Comparison of ENCODE assay signal across 1 cellular context in the genomic region with DNA sequence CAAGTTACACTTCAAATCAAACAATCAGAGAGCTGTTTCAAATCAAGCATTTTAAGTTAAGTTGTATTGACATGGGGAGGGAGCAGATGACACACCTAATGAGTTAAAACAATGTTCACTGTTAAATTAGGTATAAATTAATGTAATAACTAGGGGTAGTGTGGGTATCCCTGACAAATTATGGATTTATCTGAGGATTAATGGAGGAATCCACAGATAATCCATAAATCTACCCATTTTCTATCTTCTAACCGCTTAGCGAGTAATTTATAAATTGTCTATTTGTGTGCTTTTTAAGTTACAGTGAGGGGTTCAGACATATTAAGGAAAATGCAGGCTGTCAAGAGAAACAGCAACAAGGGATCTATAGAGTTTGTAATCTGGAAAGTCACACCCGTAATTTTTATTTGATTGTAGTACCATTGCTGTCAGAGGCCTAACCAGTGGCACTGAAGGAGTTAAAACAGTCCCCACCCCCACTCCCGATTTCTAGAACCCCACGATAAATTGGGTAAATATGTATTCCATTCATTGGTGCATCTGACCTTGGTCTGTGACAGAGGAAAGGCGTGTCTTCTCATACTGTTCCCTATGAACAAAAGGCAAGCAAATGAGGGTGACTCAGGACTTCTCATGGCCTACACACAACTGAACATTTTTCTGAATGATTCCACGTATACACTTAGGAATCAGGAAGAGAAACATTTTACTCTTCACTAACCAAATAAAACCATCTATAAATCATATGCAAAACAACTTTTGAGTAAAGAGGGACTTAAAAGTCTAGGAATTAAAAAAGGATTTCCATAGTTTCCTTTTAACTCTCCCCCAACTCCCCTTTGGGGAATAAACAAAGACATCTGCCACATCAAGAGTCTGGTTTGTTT.
TF ChIP-seq lines count a peak whose summit lies in the region.

No MANE protein-coding gene starts in this region.

TF ChIP-seq in K562, 482 proteins besides CTCF, POLR2A, EP300 and RAD21 (continued from another document and continues in another):
- TF ChIP-seq, protein P1, sequence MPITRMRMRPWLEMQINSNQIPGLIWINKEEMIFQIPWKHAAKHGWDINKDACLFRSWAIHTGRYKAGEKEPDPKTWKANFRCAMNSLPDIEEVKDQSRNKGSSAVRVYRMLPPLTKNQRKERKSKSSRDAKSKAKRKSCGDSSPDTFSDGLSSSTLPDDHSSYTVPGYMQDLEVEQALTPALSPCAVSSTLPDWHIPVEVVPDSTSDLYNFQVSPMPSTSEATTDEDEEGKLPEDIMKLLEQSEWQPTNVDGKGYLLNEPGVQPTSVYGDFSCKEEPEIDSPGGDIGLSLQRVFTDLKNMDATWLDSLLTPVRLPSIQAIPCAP (CRISPR knock-in tag; IDR thresholded peaks at IDR 0.05; ENCODE audit: borderline replicate concordance), result no peak
- TF ChIP-seq, protein P2, sequence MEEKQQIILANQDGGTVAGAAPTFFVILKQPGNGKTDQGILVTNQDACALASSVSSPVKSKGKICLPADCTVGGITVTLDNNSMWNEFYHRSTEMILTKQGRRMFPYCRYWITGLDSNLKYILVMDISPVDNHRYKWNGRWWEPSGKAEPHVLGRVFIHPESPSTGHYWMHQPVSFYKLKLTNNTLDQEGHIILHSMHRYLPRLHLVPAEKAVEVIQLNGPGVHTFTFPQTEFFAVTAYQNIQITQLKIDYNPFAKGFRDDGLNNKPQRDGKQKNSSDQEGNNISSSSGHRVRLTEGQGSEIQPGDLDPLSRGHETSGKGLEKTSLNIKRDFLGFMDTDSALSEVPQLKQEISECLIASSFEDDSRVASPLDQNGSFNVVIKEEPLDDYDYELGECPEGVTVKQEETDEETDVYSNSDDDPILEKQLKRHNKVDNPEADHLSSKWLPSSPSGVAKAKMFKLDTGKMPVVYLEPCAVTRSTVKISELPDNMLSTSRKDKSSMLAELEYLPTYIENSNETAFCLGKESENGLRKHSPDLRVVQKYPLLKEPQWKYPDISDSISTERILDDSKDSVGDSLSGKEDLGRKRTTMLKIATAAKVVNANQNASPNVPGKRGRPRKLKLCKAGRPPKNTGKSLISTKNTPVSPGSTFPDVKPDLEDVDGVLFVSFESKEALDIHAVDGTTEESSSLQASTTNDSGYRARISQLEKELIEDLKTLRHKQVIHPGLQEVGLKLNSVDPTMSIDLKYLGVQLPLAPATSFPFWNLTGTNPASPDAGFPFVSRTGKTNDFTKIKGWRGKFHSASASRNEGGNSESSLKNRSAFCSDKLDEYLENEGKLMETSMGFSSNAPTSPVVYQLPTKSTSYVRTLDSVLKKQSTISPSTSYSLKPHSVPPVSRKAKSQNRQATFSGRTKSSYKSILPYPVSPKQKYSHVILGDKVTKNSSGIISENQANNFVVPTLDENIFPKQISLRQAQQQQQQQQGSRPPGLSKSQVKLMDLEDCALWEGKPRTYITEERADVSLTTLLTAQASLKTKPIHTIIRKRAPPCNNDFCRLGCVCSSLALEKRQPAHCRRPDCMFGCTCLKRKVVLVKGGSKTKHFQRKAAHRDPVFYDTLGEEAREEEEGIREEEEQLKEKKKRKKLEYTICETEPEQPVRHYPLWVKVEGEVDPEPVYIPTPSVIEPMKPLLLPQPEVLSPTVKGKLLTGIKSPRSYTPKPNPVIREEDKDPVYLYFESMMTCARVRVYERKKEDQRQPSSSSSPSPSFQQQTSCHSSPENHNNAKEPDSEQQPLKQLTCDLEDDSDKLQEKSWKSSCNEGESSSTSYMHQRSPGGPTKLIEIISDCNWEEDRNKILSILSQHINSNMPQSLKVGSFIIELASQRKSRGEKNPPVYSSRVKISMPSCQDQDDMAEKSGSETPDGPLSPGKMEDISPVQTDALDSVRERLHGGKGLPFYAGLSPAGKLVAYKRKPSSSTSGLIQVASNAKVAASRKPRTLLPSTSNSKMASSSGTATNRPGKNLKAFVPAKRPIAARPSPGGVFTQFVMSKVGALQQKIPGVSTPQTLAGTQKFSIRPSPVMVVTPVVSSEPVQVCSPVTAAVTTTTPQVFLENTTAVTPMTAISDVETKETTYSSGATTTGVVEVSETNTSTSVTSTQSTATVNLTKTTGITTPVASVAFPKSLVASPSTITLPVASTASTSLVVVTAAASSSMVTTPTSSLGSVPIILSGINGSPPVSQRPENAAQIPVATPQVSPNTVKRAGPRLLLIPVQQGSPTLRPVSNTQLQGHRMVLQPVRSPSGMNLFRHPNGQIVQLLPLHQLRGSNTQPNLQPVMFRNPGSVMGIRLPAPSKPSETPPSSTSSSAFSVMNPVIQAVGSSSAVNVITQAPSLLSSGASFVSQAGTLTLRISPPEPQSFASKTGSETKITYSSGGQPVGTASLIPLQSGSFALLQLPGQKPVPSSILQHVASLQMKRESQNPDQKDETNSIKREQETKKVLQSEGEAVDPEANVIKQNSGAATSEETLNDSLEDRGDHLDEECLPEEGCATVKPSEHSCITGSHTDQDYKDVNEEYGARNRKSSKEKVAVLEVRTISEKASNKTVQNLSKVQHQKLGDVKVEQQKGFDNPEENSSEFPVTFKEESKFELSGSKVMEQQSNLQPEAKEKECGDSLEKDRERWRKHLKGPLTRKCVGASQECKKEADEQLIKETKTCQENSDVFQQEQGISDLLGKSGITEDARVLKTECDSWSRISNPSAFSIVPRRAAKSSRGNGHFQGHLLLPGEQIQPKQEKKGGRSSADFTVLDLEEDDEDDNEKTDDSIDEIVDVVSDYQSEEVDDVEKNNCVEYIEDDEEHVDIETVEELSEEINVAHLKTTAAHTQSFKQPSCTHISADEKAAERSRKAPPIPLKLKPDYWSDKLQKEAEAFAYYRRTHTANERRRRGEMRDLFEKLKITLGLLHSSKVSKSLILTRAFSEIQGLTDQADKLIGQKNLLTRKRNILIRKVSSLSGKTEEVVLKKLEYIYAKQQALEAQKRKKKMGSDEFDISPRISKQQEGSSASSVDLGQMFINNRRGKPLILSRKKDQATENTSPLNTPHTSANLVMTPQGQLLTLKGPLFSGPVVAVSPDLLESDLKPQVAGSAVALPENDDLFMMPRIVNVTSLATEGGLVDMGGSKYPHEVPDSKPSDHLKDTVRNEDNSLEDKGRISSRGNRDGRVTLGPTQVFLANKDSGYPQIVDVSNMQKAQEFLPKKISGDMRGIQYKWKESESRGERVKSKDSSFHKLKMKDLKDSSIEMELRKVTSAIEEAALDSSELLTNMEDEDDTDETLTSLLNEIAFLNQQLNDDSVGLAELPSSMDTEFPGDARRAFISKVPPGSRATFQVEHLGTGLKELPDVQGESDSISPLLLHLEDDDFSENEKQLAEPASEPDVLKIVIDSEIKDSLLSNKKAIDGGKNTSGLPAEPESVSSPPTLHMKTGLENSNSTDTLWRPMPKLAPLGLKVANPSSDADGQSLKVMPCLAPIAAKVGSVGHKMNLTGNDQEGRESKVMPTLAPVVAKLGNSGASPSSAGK (IDR thresholded peaks at IDR 0.05), result no peak
- TF ChIP-seq SNIP1 (IDR thresholded peaks at IDR 0.05; ENCODE audit: low read depth) (no peak), PPARD (CRISPR knock-in tag; IDR thresholded peaks at IDR 0.05) (no peak), HIVEP1 (CRISPR knock-in tag; IDR thresholded peaks at IDR 0.05) (no peak), CHD2 (IDR thresholded peaks at IDR 0.05; ENCODE audit: low read depth, low read length) (no peak), TFAM (CRISPR knock-in tag; conservative IDR thresholded peaks at IDR 0.05) (no peak), ZNF197 (CRISPR knock-in tag; IDR thresholded peaks at IDR 0.05; ENCODE audit: low read depth) (0 out of 2 replicates have a peak, but pooled peaks have one; percentile 19), RFX7 (CRISPR knock-in tag; IDR thresholded peaks at IDR 0.05) (no peak), ZKSCAN1 (IDR thresholded peaks at IDR 0.05; ENCODE audit: low read depth, low read length) (no peak), NCOA4 (IDR thresholded peaks at IDR 0.05; ENCODE audit: partially characterized antibody) (no peak), CBFA2T3 (IDR thresholded peaks at IDR 0.05) (no peak), ZNF384 (IDR thresholded peaks at IDR 0.05; ENCODE audit: low read depth, low read length) (no peak), ZNF232 (CRISPR knock-in tag; IDR thresholded peaks at IDR 0.05) (no peak), LARP7 (IDR thresholded peaks at IDR 0.05) (no peak), MEF2A (IDR thresholded peaks at IDR 0.05; ENCODE audit: control insufficient read depth, low read depth, low read length) (no peak), ZNF143 (CRISPR knock-in tag; IDR thresholded peaks at IDR 0.05) (no peak), HLTF (IDR thresholded peaks at IDR 0.05) (no peak), PHTF2 (CRISPR knock-in tag; IDR thresholded peaks at IDR 0.05) (no peak), NFIX (CRISPR knock-in tag; IDR thresholded peaks at IDR 0.05; ENCODE audit: low read depth) (no peak), ZNF263 (CRISPR knock-in tag; IDR thresholded peaks at IDR 0.05; ENCODE audit: borderline replicate concordance) (no peak), POLR2AphosphoS2 (IDR thresholded peaks at IDR 0.05; ENCODE audit: low read length) (peak; percentile 81), HMG20B (CRISPR knock-in tag; IDR thresholded peaks at IDR 0.05) (no peak), ELF2 (CRISPR knock-in tag; IDR thresholded peaks at IDR 0.05) (peak; percentile 80)
- TF ChIP-seq, protein P3, sequence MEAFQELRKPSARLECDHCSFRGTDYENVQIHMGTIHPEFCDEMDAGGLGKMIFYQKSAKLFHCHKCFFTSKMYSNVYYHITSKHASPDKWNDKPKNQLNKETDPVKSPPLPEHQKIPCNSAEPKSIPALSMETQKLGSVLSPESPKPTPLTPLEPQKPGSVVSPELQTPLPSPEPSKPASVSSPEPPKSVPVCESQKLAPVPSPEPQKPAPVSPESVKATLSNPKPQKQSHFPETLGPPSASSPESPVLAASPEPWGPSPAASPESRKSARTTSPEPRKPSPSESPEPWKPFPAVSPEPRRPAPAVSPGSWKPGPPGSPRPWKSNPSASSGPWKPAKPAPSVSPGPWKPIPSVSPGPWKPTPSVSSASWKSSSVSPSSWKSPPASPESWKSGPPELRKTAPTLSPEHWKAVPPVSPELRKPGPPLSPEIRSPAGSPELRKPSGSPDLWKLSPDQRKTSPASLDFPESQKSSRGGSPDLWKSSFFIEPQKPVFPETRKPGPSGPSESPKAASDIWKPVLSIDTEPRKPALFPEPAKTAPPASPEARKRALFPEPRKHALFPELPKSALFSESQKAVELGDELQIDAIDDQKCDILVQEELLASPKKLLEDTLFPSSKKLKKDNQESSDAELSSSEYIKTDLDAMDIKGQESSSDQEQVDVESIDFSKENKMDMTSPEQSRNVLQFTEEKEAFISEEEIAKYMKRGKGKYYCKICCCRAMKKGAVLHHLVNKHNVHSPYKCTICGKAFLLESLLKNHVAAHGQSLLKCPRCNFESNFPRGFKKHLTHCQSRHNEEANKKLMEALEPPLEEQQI (IDR thresholded peaks at IDR 0.05), result peak; percentile 33; the same call in 1 of the 2 replicates
- TF ChIP-seq, protein P4, sequence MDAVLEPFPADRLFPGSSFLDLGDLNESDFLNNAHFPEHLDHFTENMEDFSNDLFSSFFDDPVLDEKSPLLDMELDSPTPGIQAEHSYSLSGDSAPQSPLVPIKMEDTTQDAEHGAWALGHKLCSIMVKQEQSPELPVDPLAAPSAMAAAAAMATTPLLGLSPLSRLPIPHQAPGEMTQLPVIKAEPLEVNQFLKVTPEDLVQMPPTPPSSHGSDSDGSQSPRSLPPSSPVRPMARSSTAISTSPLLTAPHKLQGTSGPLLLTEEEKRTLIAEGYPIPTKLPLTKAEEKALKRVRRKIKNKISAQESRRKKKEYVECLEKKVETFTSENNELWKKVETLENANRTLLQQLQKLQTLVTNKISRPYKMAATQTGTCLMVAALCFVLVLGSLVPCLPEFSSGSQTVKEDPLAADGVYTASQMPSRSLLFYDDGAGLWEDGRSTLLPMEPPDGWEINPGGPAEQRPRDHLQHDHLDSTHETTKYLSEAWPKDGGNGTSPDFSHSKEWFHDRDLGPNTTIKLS (IDR thresholded peaks at IDR 0.05; ENCODE audit: borderline replicate concordance, low read depth), result peak; percentile 81; the same call in 1 of the 2 replicates
- TF ChIP-seq, protein P5, sequence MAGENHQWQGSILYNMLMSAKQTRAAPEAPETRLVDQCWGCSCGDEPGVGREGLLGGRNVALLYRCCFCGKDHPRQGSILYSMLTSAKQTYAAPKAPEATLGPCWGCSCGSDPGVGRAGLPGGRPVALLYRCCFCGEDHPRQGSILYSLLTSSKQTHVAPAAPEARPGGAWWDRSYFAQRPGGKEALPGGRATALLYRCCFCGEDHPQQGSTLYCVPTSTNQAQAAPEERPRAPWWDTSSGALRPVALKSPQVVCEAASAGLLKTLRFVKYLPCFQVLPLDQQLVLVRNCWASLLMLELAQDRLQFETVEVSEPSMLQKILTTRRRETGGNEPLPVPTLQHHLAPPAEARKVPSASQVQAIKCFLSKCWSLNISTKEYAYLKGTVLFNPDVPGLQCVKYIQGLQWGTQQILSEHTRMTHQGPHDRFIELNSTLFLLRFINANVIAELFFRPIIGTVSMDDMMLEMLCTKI (IDR thresholded peaks at IDR 0.05; ENCODE audit: partially characterized antibody), result no peak
- TF ChIP-seq, protein P6, sequence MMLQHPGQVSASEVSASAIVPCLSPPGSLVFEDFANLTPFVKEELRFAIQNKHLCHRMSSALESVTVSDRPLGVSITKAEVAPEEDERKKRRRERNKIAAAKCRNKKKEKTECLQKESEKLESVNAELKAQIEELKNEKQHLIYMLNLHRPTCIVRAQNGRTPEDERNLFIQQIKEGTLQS (IDR thresholded peaks at IDR 0.05), result peak; percentile 71
- TF ChIP-seq, protein P6 (CRISPR knock-in tag; conservative IDR thresholded peaks at IDR 0.05), result no peak
